ENCODE assay signal across 8 cellular contexts in genomic region chr6:151388997-151389639, GRCh38. TPM values are rescaled to one million over a fixed set of nuclear protein-coding genes. Genes with fewer than 3 reads are reported as not detected.
DNase-seq lines count a peak whose midpoint lies in the region; ATAC-seq, FAIRE-seq and TF ChIP-seq lines count a peak whose summit lies in the region.

No MANE protein-coding gene starts in this region.

- peak overlapping the region; percentile 94 to 98 (median 94) for H3K27ac Mint-ChIP-seq in CD4-positive, CD25-positive, alpha-beta regulatory T cell

- H3K4me3 ChIP-seq in CD4-positive, CD25-positive, alpha-beta regulatory T cell (ENCODE audit: low read depth, low read length): peak overlapping the region; percentile 95
- H3K4me3 ChIP-seq in LNCaP clone FGC (ENCODE audit: low read depth, low read length) (peak overlapping the region; percentile 80), bronchial epithelial cell (ENCODE audit: low read depth, low read length) (peak overlapping the region; percentile 82), mucosa of stomach (ENCODE audit: low read length) (peak overlapping the region; percentile 89)

- ATAC-seq in CD4-positive, CD25-positive, alpha-beta regulatory T cell (ENCODE audit: low read depth in 2 of 2): no peak

- peak in 1 of 3 donors; percentile 44 for DNase-seq in CD4-positive, CD25-positive, alpha-beta regulatory T cell
- DNase-seq in LNCaP clone FGC (ENCODE audit: low read depth): peak; percentile 14
- DNase-seq in bronchial epithelial cell (ENCODE audit: low read depth): no peak
- no peak for DNase-seq in HK-2 (ENCODE audit: unreplicated experiment)
- no peak for DNase-seq in GM19238 (ENCODE audit: insufficient read length, low spot score)
- no peak for DNase-seq in activated CD4-positive, CD25-positive, alpha-beta regulatory T cell treated with anti-CD3 and anti-CD28 coated beads, Interleukin-2, amount 50 U/mL, for 72 hours
- no peak for DNase-seq in effector CD8-positive, alpha-beta T cell (lab: John Stamatoyannopoulos, UW)

- no peaks in the 10 kb centered on the region for H3K36me3 ChIP-seq in CD4-positive, CD25-positive, alpha-beta regulatory T cell (ENCODE audit: control insufficient read depth, insufficient read depth, low read length)
- H3K36me3 ChIP-seq in bronchial epithelial cell (ENCODE audit: control insufficient read depth, insufficient read depth, low read length) (peaks cover 1% of the 10 kb centered on the region), mucosa of stomach (ENCODE audit: control insufficient read depth, insufficient read depth, low read length) (no peaks in the 10 kb centered on the region)

- peak overlapping the region; percentile 90 to 98 (median 95) for H3K4me3 Mint-ChIP-seq in CD4-positive, CD25-positive, alpha-beta regulatory T cell

- H3K9me3 Mint-ChIP-seq in CD4-positive, CD25-positive, alpha-beta regulatory T cell: no peaks in the 10 kb centered on the region

- no peak for TF ChIP-seq CTCF in LNCaP clone FGC (IDR thresholded peaks at IDR 0.05; ENCODE audit: control insufficient read depth, extremely low read depth, insufficient read depth)
- no peak for TF ChIP-seq CTCF in bronchial epithelial cell (IDR thresholded peaks at IDR 0.05; ENCODE audit: insufficient read depth, low read length, severe bottlenecking)

- peaks cover 11% of the 10 kb centered on the region for H3K27me3 Mint-ChIP-seq in CD4-positive, CD25-positive, alpha-beta regulatory T cell

- peak overlapping the region; percentile 96 for H3K9ac ChIP-seq in mucosa of stomach (ENCODE audit: low read length)

- H3K27me3 ChIP-seq in CD4-positive, CD25-positive, alpha-beta regulatory T cell (ENCODE audit: control insufficient read depth, insufficient read depth, low read length): no peaks in the 10 kb centered on the region
- no peaks in the 10 kb centered on the region for H3K27me3 ChIP-seq in bronchial epithelial cell (ENCODE audit: control insufficient read depth, insufficient read depth, low read length)
- no peaks in the 10 kb centered on the region for H3K27me3 ChIP-seq in mucosa of stomach (ENCODE audit: control insufficient read depth, insufficient read depth, low read length)

- peak overlapping the region; percentile 97 for H3K27ac ChIP-seq in CD4-positive, CD25-positive, alpha-beta regulatory T cell (ENCODE audit: insufficient read depth, low read length, poor library complexity, severe bottlenecking)

- H3K4me1 Mint-ChIP-seq in CD4-positive, CD25-positive, alpha-beta regulatory T cell: peaks cover 25 to 72% (median 50%) of the 10 kb centered on the region in 4 donors

- H3K36me3 Mint-ChIP-seq in CD4-positive, CD25-positive, alpha-beta regulatory T cell: peaks cover 5% of the 10 kb centered on the region

- H3K4me1 ChIP-seq in CD4-positive, CD25-positive, alpha-beta regulatory T cell (ENCODE audit: control insufficient read depth, insufficient read depth, low read length, poor library complexity, severe bottlenecking): peaks cover 76% of the 10 kb centered on the region
- peaks cover 32% of the 10 kb centered on the region for H3K4me1 ChIP-seq in mucosa of stomach (ENCODE audit: control insufficient read depth, insufficient read depth, low read length)

- no peaks in the 10 kb centered on the region for H3K9me3 ChIP-seq in CD4-positive, CD25-positive, alpha-beta regulatory T cell (ENCODE audit: control insufficient read depth in 2 of 2, low read length in 2 of 2)
- H3K9me3 ChIP-seq in mucosa of stomach (ENCODE audit: control insufficient read depth, low read length): no peaks in the 10 kb centered on the region

- FAIRE-seq in bronchial epithelial cell (lab: Jason Lieb, UNC): no peak

RNA-seq across cellular contexts. Expression of gene ZBTB2, which starts 2.2 kb away (rescaled TPM):
- 31.9 TPM for total RNA-seq in CD4-positive, CD25-positive, alpha-beta regulatory T cell
- 10 to 100 TPM; 18.0 to 20.9 (median 19.5) TPM for polyA plus RNA-seq in CD4-positive, CD25-positive, alpha-beta regulatory T cell
- total RNA-seq in bronchial epithelial cell: 5.4 and 9.2 TPM in 2 replicates
